In genomic region chr4:1583051-1583785, GRCh38 we compare ENCODE assay signal across 26 cellular contexts.
DNase-seq lines count a peak whose midpoint lies in the region; ATAC-seq and TF ChIP-seq lines count a peak whose summit lies in the region.
"Had no signal": no experiment of that assay in that cellular context is flagged by ENCODE, and none has a peak within 500 bp of the region (broad histone marks: within the 10 kb centered on the region; RNA-seq: fewer than 3 reads in every experiment).

No MANE protein-coding gene starts in this region.

- no peak overlapping the region for H3K4me3 ChIP-seq in NT2/D1 (ENCODE audit: insufficient read length, low read depth)
- H3K4me3 ChIP-seq in right cardiac atrium (ENCODE audit: low read length): no peak overlapping the region
- H3K4me3 ChIP-seq: gastrocnemius medialis, HAP-1 had no signal

- peaks cover 3% of the 10 kb centered on the region for H3K36me3 Mint-ChIP-seq in Calu3 (ENCODE audit: insufficient read depth, unreplicated experiment)

- DNase-seq in NCI-H2171 treated with DMSO at 0.1 percent for 48 hours (lab: John Stamatoyannopoulos, UW) (peak; percentile 3), NCI-H2171 (lab: John Stamatoyannopoulos, UW) (no peak), NT2/D1 (ENCODE audit: low read depth, low spot score) (no peak), right cardiac atrium (peak; percentile 9 to 44 (median 43)), posterior vena cava (ENCODE audit: low spot score) (peak; percentile 70), Calu3 (no peak)
- DNase-seq in stimulated activated CD4-positive, alpha-beta T cell treated with anti-CD3 and anti-CD28 coated beads, Interleukin-2, amount 100 ng/mL, for 48 hours: no peak
- DNase-seq: 8988T; activated CD4-positive, alpha-beta T cell treated with anti-CD3 and anti-CD28 coated beads, Interleukin-2, amount 50 U/mL, for 1 hour; activated CD8-positive, alpha-beta memory T cell treated with anti-CD3 and anti-CD28 coated beads, Interleukin-2, amount 50 U/mL, for 4 hours; activated gamma-delta T cell treated with Interleukin-2 at 50 U/mL for 16 hours; AML-193; amygdala; Caco-2; caudate nucleus; EL; gastrocnemius medialis; NCI-H1105 treated with DMSO at 0.1 percent for 48 hours; NCI-H2081; NCI-H69; OCI-M1; stimulated activated CD8-positive, alpha-beta memory T cell treated with anti-CD3 and anti-CD28 coated beads, Interleukin-4, amount 100 ng/mL, for 48 hours had no signal

- TF ChIP-seq CTCF in Calu3 (IDR thresholded peaks at IDR 0.05; ENCODE audit: unreplicated experiment): no peak

- H3K4me1 Mint-ChIP-seq in Calu3 (ENCODE audit: low read depth, unreplicated experiment): no peaks in the 10 kb centered on the region

- H3K9me3 ChIP-seq in NT2/D1 (ENCODE audit: insufficient read depth, low read length) (peaks cover 20% of the 10 kb centered on the region), right cardiac atrium (ENCODE audit: control insufficient read depth, low read length) (no peaks in the 10 kb centered on the region)
- H3K9me3 ChIP-seq: Caco-2, gastrocnemius medialis, HAP-1 had no signal

- H3K9me3 Mint-ChIP-seq in Calu3 (ENCODE audit: low read depth, unreplicated experiment): no peaks in the 10 kb centered on the region

- no peak overlapping the region for H3K4me3 Mint-ChIP-seq in Calu3 (ENCODE audit: low read depth, unreplicated experiment)
- H3K4me3 Mint-ChIP-seq: T-helper 1 cell treated with Interleukin-12 subunit alpha and Interleukin-12 subunit beta and Interleukin-4 antibody, amounts not matched to agents 30 μg/mL and 1 μg/mL, for 36 hours had no signal

- no TSS peak for BruUV-seq in Calu3 (replicated peaks; lab: Mats Ljungman, UMichigan)

- CTCF ChIA-PET in Calu3 (lab: Charles Lee): no interaction called here

- peaks cover 8% of the 10 kb centered on the region for H3K4me1 ChIP-seq in NT2/D1 (ENCODE audit: insufficient read depth, insufficient read length)
- no peaks in the 10 kb centered on the region for H3K4me1 ChIP-seq in right cardiac atrium (ENCODE audit: control insufficient read depth, insufficient read depth, low read length)

- H3K9ac ChIP-seq in NT2/D1 (ENCODE audit: insufficient read length, low read depth): peak overlapping the region; percentile 18

- H3K27me3 Mint-ChIP-seq in Calu3 (ENCODE audit: unreplicated experiment): peaks cover 45% of the 10 kb centered on the region

- no peak overlapping the region for H3K27ac ChIP-seq in right cardiac atrium (ENCODE audit: low read length)
- H3K27ac ChIP-seq: gastrocnemius medialis had no signal

- WGBS in right cardiac atrium: 84% methylated on average over 15 of the region's 15 CpGs

- intact Hi-C loops in right cardiac atrium (cut with DNase I) (no loop called here), posterior vena cava (cut with DNase I) (no loop called here), Calu3 (cut with micrococcal nuclease; ENCODE audit: unreplicated experiment) (no loop called here)

- ATAC-seq in right cardiac atrium (no peak), GM18498 (IDR thresholded peaks at IDR 0.05; ENCODE audit: unreplicated experiment) (no peak)
- ATAC-seq: esophagus mucosa, gastrocnemius medialis had no signal

- H3K27me3 ChIP-seq in NT2/D1 (ENCODE audit: insufficient read depth, insufficient read length) (no peaks in the 10 kb centered on the region), right cardiac atrium (ENCODE audit: control insufficient read depth, insufficient read depth) (no peaks in the 10 kb centered on the region)

- H3K27ac Mint-ChIP-seq in Calu3 (ENCODE audit: unreplicated experiment): no peak overlapping the region
- H3K27ac Mint-ChIP-seq: T-helper 1 cell treated with Interleukin-12 subunit alpha and Interleukin-12 subunit beta and Interleukin-4 antibody, amounts not matched to agents 30 μg/mL and 1 μg/mL, for 36 hours had no signal

- H3K36me3 ChIP-seq in NT2/D1 (ENCODE audit: insufficient read depth, insufficient read length, low read length): no peaks in the 10 kb centered on the region
- H3K36me3 ChIP-seq: gastrocnemius medialis, HAP-1 had no signal

Comparison
In these comparisons a context has a peak if more than half of its experiments do, and no peak if none do; other contexts are left out.
1. DNase-seq: peak in NCI-H2171 treated with DMSO at 0.1 percent for 48 hours (single experiment), right cardiac atrium (3 of 3) and posterior vena cava (single experiment); none in NCI-H2171 (single experiment), NT2/D1 (single experiment), stimulated activated CD4-positive, alpha-beta T cell treated with anti-CD3 and anti-CD28 coated beads, Interleukin-2, amount 100 ng/mL, for 48 hours (0 of 2) and Calu3 (single experiment).